Comparison of ENCODE assay signal across 8 cellular contexts in genomic region chr1:74771913-74772515, GRCh38. TPM values are rescaled to one million over a fixed set of nuclear protein-coding genes. Genes with fewer than 3 reads are reported as not detected.
A peak's percentile ranks its signal among the peaks of the same experiment; 100 is the strongest.
DNase-seq lines count a peak whose midpoint lies in the region; TF ChIP-seq lines count a peak whose summit lies in the region.

No MANE protein-coding gene starts in this region.

- H3K9me3 Mint-ChIP-seq in HFFc6 = no peaks in the 10 kb centered on the region
- H3K9me3 Mint-ChIP-seq in T-helper 2 cell treated with Interferon-gamma antibody and Interleukin-4, amounts not matched to agents 5 μg/mL and 100 μg/mL, for 36 hours = no peaks in the 10 kb centered on the region

- no peak overlapping the region for H3K27ac ChIP-seq in SU-DHL-6 (ENCODE audit: low read depth, low read length)

- H3K4me3 ChIP-seq in SU-DHL-6 (ENCODE audit: insufficient read depth, low read length, poor library complexity, severe bottlenecking) = no peak overlapping the region
- no peak overlapping the region for H3K4me3 ChIP-seq in fibroblast of villous mesenchyme (ENCODE audit: low read depth, low read length)
- H3K4me3 ChIP-seq in retinal pigment epithelial cell (ENCODE audit: low read length) = no peak overlapping the region

- no peak overlapping the region for H2AFZ ChIP-seq in SU-DHL-6 (ENCODE audit: low read depth, low read length, severe bottlenecking)

- H3K27me3 ChIP-seq in SU-DHL-6 (ENCODE audit: low read length) = no peaks in the 10 kb centered on the region

- H3K4me1 Mint-ChIP-seq in HFFc6 (ENCODE audit: low read depth) = peaks cover 13% of the 10 kb centered on the region; the same call in 1 of the 2 replicates
- no peaks in the 10 kb centered on the region for H3K4me1 Mint-ChIP-seq in T-helper 2 cell treated with Interferon-gamma antibody and Interleukin-4, amounts not matched to agents 5 μg/mL and 100 μg/mL, for 36 hours (ENCODE audit: low read depth)

- no peaks in the 10 kb centered on the region for H3K36me3 ChIP-seq in SU-DHL-6 (ENCODE audit: low read length)

- no peaks in the 10 kb centered on the region for H3F3A ChIP-seq in SU-DHL-6 (ENCODE audit: insufficient read depth)

- DNase-seq in stimulated activated CD4-positive, alpha-beta T cell treated with anti-CD3 and anti-CD28 coated beads, Interleukin-4, amount 100 ng/mL, for 24 hours = peak; percentile 32
- no peak for DNase-seq in stimulated activated CD4-positive, alpha-beta T cell treated with anti-CD3 and anti-CD28 coated beads, Interleukin-12 subunit alpha, Interleukin-12 subunit beta, amount 100 ng/mL, for 4 hours
- DNase-seq in HFFc6 = peak; percentile 47
- DNase-seq in NCI-H1105 treated with DMSO at 0.1 percent for 48 hours (lab: John Stamatoyannopoulos, UW) = peak; percentile 66
- DNase-seq in fibroblast of villous mesenchyme (ENCODE audit: low read depth) = peak; percentile 52
- peak; percentile 8 for DNase-seq in retinal pigment epithelial cell (ENCODE audit: low read depth)
- no peak for DNase-seq in T-helper 2 cell treated with Interferon-gamma antibody and Interleukin-4, amounts not matched to agents 5 μg/mL and 100 μg/mL, for 36 hours (ENCODE audit: low spot score)

- H3K27me3 Mint-ChIP-seq in HFFc6 (ENCODE audit: insufficient read depth) = no peaks in the 10 kb centered on the region; the same call in 1 of the 2 replicates
- H3K27me3 Mint-ChIP-seq in T-helper 2 cell treated with Interferon-gamma antibody and Interleukin-4, amounts not matched to agents 5 μg/mL and 100 μg/mL, for 36 hours (ENCODE audit: low read depth) = peaks cover 5% of the 10 kb centered on the region

- no peak overlapping the region for H3K9ac ChIP-seq in SU-DHL-6 (ENCODE audit: low read length)

- H3K36me3 Mint-ChIP-seq in HFFc6 (ENCODE audit: low read depth) = no peaks in the 10 kb centered on the region
- H3K36me3 Mint-ChIP-seq in T-helper 2 cell treated with Interferon-gamma antibody and Interleukin-4, amounts not matched to agents 5 μg/mL and 100 μg/mL, for 36 hours (ENCODE audit: low read depth) = no peaks in the 10 kb centered on the region

- H3K9me2 ChIP-seq in SU-DHL-6 (replicated peaks; ENCODE audit: insufficient read depth, low read length) = no peaks in the 10 kb centered on the region

- no peaks in the 10 kb centered on the region for H4K20me1 ChIP-seq in SU-DHL-6 (ENCODE audit: low read depth, low read length)

- H3K79me2 ChIP-seq in SU-DHL-6 (ENCODE audit: insufficient read depth, low read length) = no peaks in the 10 kb centered on the region

- TF ChIP-seq CTCF in HFFc6 (IDR thresholded peaks at IDR 0.05) (peak; percentile 95), SU-DHL-6 (IDR thresholded peaks at IDR 0.05; ENCODE audit: insufficient read depth, low read length, poor library complexity, severe bottlenecking) (peak; percentile 50), fibroblast of villous mesenchyme (IDR thresholded peaks at IDR 0.05; ENCODE audit: insufficient read depth, low read depth, low read length) (peak; percentile 78), retinal pigment epithelial cell (conservative IDR thresholded peaks at IDR 0.05; ENCODE audit: low read depth, low read length) (peak; percentile 75)

- H3K4me2 ChIP-seq in SU-DHL-6 (ENCODE audit: low read depth, low read length, poor library complexity, severe bottlenecking) = no peak overlapping the region

- H3K9me3 ChIP-seq in SU-DHL-6 (ENCODE audit: insufficient read depth, low read length) = no peaks in the 10 kb centered on the region

- no peak overlapping the region for H3K4me3 Mint-ChIP-seq in HFFc6
- no peak overlapping the region for H3K4me3 Mint-ChIP-seq in T-helper 2 cell treated with Interferon-gamma antibody and Interleukin-4, amounts not matched to agents 5 μg/mL and 100 μg/mL, for 36 hours

- no peak overlapping the region for H3K27ac Mint-ChIP-seq in HFFc6
- no peak overlapping the region for H3K27ac Mint-ChIP-seq in T-helper 2 cell treated with Interferon-gamma antibody and Interleukin-4, amounts not matched to agents 5 μg/mL and 100 μg/mL, for 36 hours

RNA-seq across cellular contexts. Expression of gene TYW3, which starts 39.1 kb away (rescaled TPM):
- total RNA-seq in HFFc6 (2021; fragmentation: NEBNext Ultra II Directional; extraction: Animal tissue kit (Norgen Biotek cat#: 25700)) = 10 to 100 TPM; 20.7 to 27.6 (median 24.9) TPM
- 12.6 and 20.7 TPM in 2 replicates for total RNA-seq in fibroblast of villous mesenchyme

RNA-seq across cellular contexts. Expression of gene CRYZ, which starts 39.2 kb away (rescaled TPM):
- 10 to 100 TPM; 42.9 to 53.3 (median 46.4) TPM for total RNA-seq in HFFc6 (2021; fragmentation: NEBNext Ultra II Directional; extraction: Animal tissue kit (Norgen Biotek cat#: 25700))
- 30.6 and 41.0 TPM in 2 replicates for total RNA-seq in fibroblast of villous mesenchyme

Comparison
In these comparisons a context has a peak if more than half of its experiments do, and no peak if none do; other contexts are left out.
1. DNase-seq: peak in stimulated activated CD4-positive, alpha-beta T cell treated with anti-CD3 and anti-CD28 coated beads, Interleukin-4, amount 100 ng/mL, for 24 hours (single experiment), HFFc6 (single experiment), NCI-H1105 treated with DMSO at 0.1 percent for 48 hours (single experiment), fibroblast of villous mesenchyme (single experiment) and retinal pigment epithelial cell (single experiment); none in stimulated activated CD4-positive, alpha-beta T cell treated with anti-CD3 and anti-CD28 coated beads, Interleukin-12 subunit alpha, Interleukin-12 subunit beta, amount 100 ng/mL, for 4 hours (single experiment) and T-helper 2 cell treated with Interferon-gamma antibody and Interleukin-4, amounts not matched to agents 5 μg/mL and 100 μg/mL, for 36 hours (single experiment).
2. Peak in every context shown above with its lines, with median percentiles within 50 percentile points of each other: CTCF ChIP-seq.